7 cellular contexts compared by ENCODE assay signal in genomic region chr1:206311885-206312651, GRCh38.
A peak's percentile ranks its signal among the peaks of the same experiment; 100 is the strongest.
DNase-seq lines count a peak whose midpoint lies in the region; TF ChIP-seq lines count a peak whose summit lies in the region.
"Not testable (repeated sequence)": the region's sequence is repeated elsewhere in the genome, so short reads cannot be mapped to it uniquely, and the experiment has no call there.

No MANE protein-coding gene starts in this region.

- intact Hi-C loops in left ventricle myocardium inferior (cut with micrococcal nuclease): not testable (repeated sequence)

- not testable (repeated sequence) for H3K36me3 ChIP-seq in left ventricle myocardium inferior

- not testable (repeated sequence) for H3K27me3 ChIP-seq in left ventricle myocardium inferior (ENCODE audit: low read depth)

- not testable (repeated sequence) for H3K4me3 ChIP-seq in choroid plexus epithelial cell (ENCODE audit: low read depth, low read length); left ventricle myocardium inferior

- not testable (repeated sequence) for H3K9me3 ChIP-seq in left ventricle myocardium inferior (replicated peaks)

- DNase-seq in G401 (ENCODE audit: low spot score) (peak; percentile 90), NCI-H446 (lab: John Stamatoyannopoulos, UW) (peak; percentile 54 to 85), choroid plexus epithelial cell (ENCODE audit: low read depth) (peak; percentile 5), globus pallidus (ENCODE audit: low spot score) (peak; percentile 48), left ventricle myocardium inferior (peak; percentile 78), myocyte (ENCODE audit: low read depth) (peak; percentile 88), retina (peak; percentile 4)

- in situ Hi-C loops in G401 (cut with HindIII; ENCODE audit: low sequenced_read_pairs): not testable (repeated sequence)

- H3K27ac ChIP-seq in left ventricle myocardium inferior (replicated peaks): not testable (repeated sequence)

- H3K4me1 ChIP-seq in left ventricle myocardium inferior: not testable (repeated sequence)

- TF ChIP-seq CTCF in choroid plexus epithelial cell (conservative IDR thresholded peaks at IDR 0.05; ENCODE audit: low read depth, low read length); left ventricle myocardium inferior (IDR thresholded peaks at IDR 0.05; ENCODE audit: borderline replicate concordance): not testable (repeated sequence)

Comparison
In these comparisons a context has a peak if more than half of its experiments do, and no peak if none do; other contexts are left out.
1. DNase-seq: peak in every context shown above with its lines; median percentile 90 in G401; 88 in myocyte; 78 in left ventricle myocardium inferior; 70 in NCI-H446; 48 in globus pallidus; 5 in choroid plexus epithelial cell; 4 in retina.